In genomic region chr9:129886226-129887174, GRCh38 we compare ENCODE assay signal across 8 cellular contexts. TPM values are rescaled to one million over a fixed set of nuclear protein-coding genes. Genes with fewer than 3 reads are reported as not detected.
A peak's percentile ranks its signal among the peaks of the same experiment; 100 is the strongest.
DNase-seq lines count a peak whose midpoint lies in the region; ATAC-seq and TF ChIP-seq lines count a peak whose summit lies in the region.

No MANE protein-coding gene starts in this region.

- H3K4me1 ChIP-seq in gastrocnemius medialis, result peaks cover 21 to 26% of the 10 kb centered on the region in 2 donors

- no peaks in the 10 kb centered on the region for H3K9me3 ChIP-seq in gastrocnemius medialis

- peaks cover 0 to 15% of the 10 kb centered on the region in 2 donors for H3K36me3 ChIP-seq in gastrocnemius medialis

- H3K27me3 Mint-ChIP-seq in HFFc6 (ENCODE audit: insufficient read depth), result no peaks in the 10 kb centered on the region; the same call in none of the 2 replicates
- H3K27me3 Mint-ChIP-seq in activated CD4-positive, alpha-beta T cell treated with anti-CD3 and anti-CD28 coated beads, Interleukin-2, amount 10 ng/mL, durations not matched to agents 7 days and 5 days, result no peaks in the 10 kb centered on the region

- H3K27ac ChIP-seq in gastrocnemius medialis, result peak overlapping the region; percentile 39 to 68 (median 65)

- no peak for DNase-seq in HFFc6
- peak; percentile 70 for DNase-seq in activated CD4-positive, alpha-beta T cell treated with anti-CD3 and anti-CD28 coated beads, Interleukin-2, amount 10 ng/mL, durations not matched to agents 7 days and 5 days
- peak; percentile 32 for DNase-seq in epithelial cell of esophagus (ENCODE audit: low read depth)
- DNase-seq in gastrocnemius medialis, result no peak
- no peak for DNase-seq in NCI-H774 (lab: John Stamatoyannopoulos, UW)
- no peak for DNase-seq in NCI-H128 (lab: John Stamatoyannopoulos, UW; ENCODE audit: unreplicated experiment)
- DNase-seq in NCI-H226, result no peak

- CTCF ChIA-PET in activated CD4-positive, alpha-beta T cell treated with anti-CD3 and anti-CD28 coated beads, Interleukin-2, amount 10 ng/mL, durations not matched to agents 7 days and 5 days (lab: Charles Lee), result interaction anchor here (0.6 to 1.9 kb wide), 30 partner anchors 10 to 181 kb away, joined by 3 to 22 read pairs (median 4); partner anchors contain the start of genes FNBP1 and GPR107

- H3K4me3 ChIP-seq in epithelial cell of esophagus (ENCODE audit: low read length) (peak overlapping the region; percentile 18), gastrocnemius medialis (peak overlapping the region; percentile 23 to 50 (median 45))

- H3K27me3 ChIP-seq in gastrocnemius medialis, result no peaks in the 10 kb centered on the region

- in situ Hi-C loops in gastrocnemius medialis (cut with MboI; ENCODE audit: low sequenced_read_pairs in 4 of 4), result loop anchor here (10.0 to 25.0 kb wide), 4 partner anchors 168 to 351 kb away; partner anchors contain the start of gene GPR107 (in 3 of the 4)

- ATAC-seq in gastrocnemius medialis (no peak), HG03520 (IDR thresholded peaks at IDR 0.05; ENCODE audit: unreplicated experiment) (no peak)

- intact Hi-C loops in gastrocnemius medialis (cut with DNase I; ENCODE audit: low total_unique reads), result no loop called here

- TF ChIP-seq CTCF in HFFc6 (IDR thresholded peaks at IDR 0.05) (no peak), epithelial cell of esophagus (IDR thresholded peaks at IDR 0.05; ENCODE audit: insufficient read depth, low read depth, low read length, missing control alignments) (no peak), gastrocnemius medialis (IDR thresholded peaks at IDR 0.05 in 4 of 5, conservative IDR thresholded peaks at IDR 0.05 in 1 of 5) (no peak)

- peak overlapping the region; percentile 82 for H3K27ac Mint-ChIP-seq in HFFc6
- H3K27ac Mint-ChIP-seq in activated CD4-positive, alpha-beta T cell treated with anti-CD3 and anti-CD28 coated beads, Interleukin-2, amount 10 ng/mL, durations not matched to agents 7 days and 5 days, result peak overlapping the region; percentile 98

- H3K9me3 Mint-ChIP-seq in HFFc6, result no peaks in the 10 kb centered on the region
- H3K9me3 Mint-ChIP-seq in activated CD4-positive, alpha-beta T cell treated with anti-CD3 and anti-CD28 coated beads, Interleukin-2, amount 10 ng/mL, durations not matched to agents 7 days and 5 days, result no peaks in the 10 kb centered on the region

- POLR2A ChIA-PET in activated CD4-positive, alpha-beta T cell treated with anti-CD3 and anti-CD28 coated beads, Interleukin-2, amount 10 ng/mL, durations not matched to agents 7 days and 5 days (lab: Charles Lee), result interaction anchor here (0.6 to 0.9 kb wide), 4 partner anchors 18 to 158 kb away, joined by 3 to 12 read pairs (median 4); no protein-coding TSS in a partner anchor

- H3K4me1 Mint-ChIP-seq in HFFc6 (ENCODE audit: low read depth), result peaks cover 46% of the 10 kb centered on the region
- peaks cover 71% of the 10 kb centered on the region for H3K4me1 Mint-ChIP-seq in activated CD4-positive, alpha-beta T cell treated with anti-CD3 and anti-CD28 coated beads, Interleukin-2, amount 10 ng/mL, durations not matched to agents 7 days and 5 days

- no peak overlapping the region; the same call in 1 of the 2 replicates for H3K4me3 Mint-ChIP-seq in HFFc6
- peak overlapping the region; percentile 83 for H3K4me3 Mint-ChIP-seq in activated CD4-positive, alpha-beta T cell treated with anti-CD3 and anti-CD28 coated beads, Interleukin-2, amount 10 ng/mL, durations not matched to agents 7 days and 5 days

- peaks cover 16% of the 10 kb centered on the region for H3K36me3 Mint-ChIP-seq in HFFc6 (ENCODE audit: low read depth)
- peaks cover 66% of the 10 kb centered on the region for H3K36me3 Mint-ChIP-seq in activated CD4-positive, alpha-beta T cell treated with anti-CD3 and anti-CD28 coated beads, Interleukin-2, amount 10 ng/mL, durations not matched to agents 7 days and 5 days (ENCODE audit: low read depth)

- TF ChIP-seq POLR2A in gastrocnemius medialis (IDR thresholded peaks at IDR 0.05), result no peak

RNA-seq across cellular contexts. Expression of gene USP20, which starts 51.2 kb away (rescaled TPM):
- total RNA-seq in HFFc6 (2021; fragmentation: NEBNext Ultra II Directional; extraction: Animal tissue kit (Norgen Biotek cat#: 25700)), result 10 to 100 TPM; 24.1 to 35.4 (median 26.2) TPM
- total RNA-seq in activated CD4-positive, alpha-beta T cell treated with anti-CD3 and anti-CD28 coated beads, Interleukin-2, amount 10 ng/mL, durations not matched to agents 7 days and 5 days, result 100 to 1,000 TPM in 1 of 2 experiments, 10 to 100 TPM in 1; 90.8 to 105 TPM
- total RNA-seq in gastrocnemius medialis, result 10 to 100 TPM; 13.4 to 25.4 (median 18.6) TPM

RNA-seq across cellular contexts. Expression of gene C9orf78, which starts 51.4 kb away (rescaled TPM):
- total RNA-seq in HFFc6 (2021; fragmentation: NEBNext Ultra II Directional; extraction: Animal tissue kit (Norgen Biotek cat#: 25700)), result 10 to 100 TPM; 42.8 to 52.7 (median 48.5) TPM
- 10 to 100 TPM; 83.9 to 89.2 TPM for total RNA-seq in activated CD4-positive, alpha-beta T cell treated with anti-CD3 and anti-CD28 coated beads, Interleukin-2, amount 10 ng/mL, durations not matched to agents 7 days and 5 days
- total RNA-seq in gastrocnemius medialis, result 100 to 1,000 TPM in 1 of 4 donors, 10 to 100 TPM in 3; 82.3 to 108 (median 83.9) TPM

Comparison
In these comparisons a context has a peak if more than half of its experiments do, and no peak if none do; other contexts are left out.
1. DNase-seq: peak in activated CD4-positive, alpha-beta T cell treated with anti-CD3 and anti-CD28 coated beads, Interleukin-2, amount 10 ng/mL, durations not matched to agents 7 days and 5 days (single experiment) and epithelial cell of esophagus (single experiment); none in HFFc6 (single experiment), gastrocnemius medialis (0 of 2), NCI-H774 (single experiment), NCI-H128 (single experiment) and NCI-H226 (single experiment).